In the genomic region with DNA sequence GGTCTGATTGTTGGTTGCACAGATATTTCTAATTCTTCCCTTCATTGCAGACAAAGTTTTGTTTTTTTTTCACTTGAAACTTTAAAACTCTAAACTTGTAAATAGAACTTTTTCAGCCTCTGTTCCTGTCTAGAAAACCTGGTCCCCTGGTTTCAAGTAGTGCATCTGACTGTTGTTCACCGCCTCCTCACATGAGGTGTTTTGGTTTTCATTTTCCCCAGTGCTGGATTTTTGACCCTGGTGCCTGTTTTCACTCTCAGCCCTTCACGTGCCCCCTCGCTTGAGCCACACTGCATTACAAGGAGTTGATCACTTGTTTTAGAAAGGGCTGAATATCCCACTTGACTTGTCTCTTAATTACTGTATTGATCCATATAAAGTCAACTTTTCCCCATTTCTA, we compare ENCODE assay signal across 25 cellular contexts.
"Had no signal": no experiment of that assay in that cellular context is flagged by ENCODE, and none has a peak within 500 bp of the region (broad histone marks: within the 10 kb centered on the region; RNA-seq: fewer than 3 reads in every experiment).

No MANE protein-coding gene starts in this region.

- H3K4me1 Mint-ChIP-seq: endodermal cell, memory B cell had no signal

- H3K9me3 Mint-ChIP-seq: dendritic cell treated with granulocyte-macrophage colony-stimulating factor and Interleukin-4, amounts not matched to agents 40 ng/mL and 50 ng/mL, for 4 days; effector memory CD8-positive, alpha-beta T cell had no signal

- ATAC-seq: effector memory CD8-positive, alpha-beta T cell; esophagus mucosa; gastrocnemius medialis; heart right ventricle; left cardiac atrium; left lung; left ventricle myocardium superior had no signal

- H3K4me1 ChIP-seq: colonic mucosa, esophagus squamous epithelium, gastrocnemius medialis, heart right ventricle, left lung had no signal

- H3K27ac ChIP-seq: colonic mucosa, epithelial cell of prostate, esophagus squamous epithelium, gastrocnemius medialis, heart right ventricle, left lung had no signal

- H3K27me3 Mint-ChIP-seq: memory B cell had no signal

- H3K4me3 ChIP-seq: colonic mucosa, esophagus squamous epithelium, gastrocnemius medialis, heart right ventricle, left lung, lung had no signal

- H3K36me3 ChIP-seq: colonic mucosa had no signal

- H3K27me3 ChIP-seq: colonic mucosa, esophagus squamous epithelium, gastrocnemius medialis, heart right ventricle, left lung had no signal

- H3K27ac Mint-ChIP-seq: dendritic cell treated with granulocyte-macrophage colony-stimulating factor and Interleukin-4, amounts not matched to agents 40 ng/mL and 50 ng/mL, for 4 days; effector memory CD8-positive, alpha-beta T cell; endodermal cell; memory B cell had no signal

- DNase-seq: colonic mucosa; cortex of kidney; effector CD8-positive, alpha-beta T cell; effector memory CD8-positive, alpha-beta T cell; endodermal cell; erythroblast; esophagus squamous epithelium; foreskin fibroblast; foreskin melanocyte; gastrocnemius medialis; glutamatergic neuron; head of caudate nucleus; heart right ventricle; hippocampal formation; left cardiac atrium; left lung; left ventricle myocardium superior; mammary epithelial cell; mesendoderm; midbrain had no signal

- H3K9me3 ChIP-seq: colonic mucosa, esophagus squamous epithelium, gastrocnemius medialis had no signal

- H3K4me3 Mint-ChIP-seq: dendritic cell treated with granulocyte-macrophage colony-stimulating factor and Interleukin-4, amounts not matched to agents 40 ng/mL and 50 ng/mL, for 4 days; effector memory CD8-positive, alpha-beta T cell; endodermal cell; memory B cell had no signal
